ENCODE assay signal across 8 cellular contexts in genomic region chr15:28125673-28126651, GRCh38. TPM values are rescaled to one million over a fixed set of nuclear protein-coding genes. Genes with fewer than 3 reads are reported as not detected.
DNase-seq lines count a peak whose midpoint lies in the region; ATAC-seq and TF ChIP-seq lines count a peak whose summit lies in the region.

No MANE protein-coding gene starts in this region.

- H2AK5ac ChIP-seq in mesenchymal stem cell (ENCODE audit: low read length, severe bottlenecking) = no peak overlapping the region

- H3K18ac ChIP-seq in mesenchymal stem cell (ENCODE audit: low read depth in 1 of 2, low read length in 2 of 2) = no peak overlapping the region

- peaks cover 64 to 76% of the 10 kb centered on the region in 2 experiments for H3K36me3 ChIP-seq in mesenchymal stem cell (ENCODE audit: control insufficient read depth in 1 of 2, insufficient read depth in 2 of 2, low read depth in 1 of 2, low read length in 2 of 2)

- 71% methylated on average over 16 of the region's 17 CpGs for WGBS in mesenchymal stem cell

- TF ChIP-seq CTCF in GM12874 (IDR thresholded peaks at IDR 0.05; ENCODE audit: insufficient read depth, low read depth, low read length) = 0 out of 2 replicates have a peak, but pooled peaks have one; percentile 39

- H3K14ac ChIP-seq in mesenchymal stem cell (ENCODE audit: low read length in 2 of 2) = no peak overlapping the region

- ATAC-seq in HG03196 (IDR thresholded peaks at IDR 0.05; ENCODE audit: unreplicated experiment) = no peak

- H4K91ac ChIP-seq in mesenchymal stem cell (ENCODE audit: low read length) = no peak overlapping the region

- H2BK5ac ChIP-seq in mesenchymal stem cell (ENCODE audit: low read depth, low read length, poor library complexity, severe bottlenecking) = no peak overlapping the region

- H3K23ac ChIP-seq in mesenchymal stem cell (ENCODE audit: low read length in 2 of 2) = no peak overlapping the region

- no peak overlapping the region for H4K8ac ChIP-seq in mesenchymal stem cell (ENCODE audit: low read length)

- peak; percentile 55 for DNase-seq in AG08395 (ENCODE audit: low spot score)
- DNase-seq in NCI-H2171 treated with DMSO at 0.1 percent for 48 hours (lab: John Stamatoyannopoulos, UW) = peak; percentile 37
- peak; percentile 40 for DNase-seq in cerebellum (ENCODE audit: low spot score)
- peak; percentile 65 for DNase-seq in mesenchymal stem cell
- DNase-seq in foreskin melanocyte = no peak
- DNase-seq in stimulated activated CD4-positive, alpha-beta T cell treated with anti-CD3 and anti-CD28 coated beads, Interleukin-4, amount 100 ng/mL, for 4 hours = no peak

- H3K4me3 ChIP-seq in mesenchymal stem cell (ENCODE audit: insufficient read depth in 1 of 2, low read depth in 1 of 2, low read length in 2 of 2) = no peak overlapping the region

- peaks cover 30% of the 10 kb centered on the region for H3K79me1 ChIP-seq in mesenchymal stem cell (replicated peaks; ENCODE audit: low read length, poor library complexity, severe bottlenecking)

- H2AFZ ChIP-seq in mesenchymal stem cell (ENCODE audit: low read depth, low read length) = no peak overlapping the region

- no peak overlapping the region for H2BK120ac ChIP-seq in mesenchymal stem cell (ENCODE audit: low read depth, low read length)

- H3K9ac ChIP-seq in mesenchymal stem cell (ENCODE audit: low read length) = no peak overlapping the region

- no peak overlapping the region for H3K4me2 ChIP-seq in mesenchymal stem cell (ENCODE audit: low read length, poor library complexity, severe bottlenecking)

- no peak overlapping the region for H2BK12ac ChIP-seq in mesenchymal stem cell (ENCODE audit: low read length in 2 of 2)

- H2BK15ac ChIP-seq in mesenchymal stem cell (ENCODE audit: low read depth, poor library complexity, severe bottlenecking) = no peak overlapping the region

- no peaks in the 10 kb centered on the region for H3K9me3 ChIP-seq in mesenchymal stem cell (ENCODE audit: control insufficient read depth, low read length)

- no peak overlapping the region for H3K4ac ChIP-seq in mesenchymal stem cell (ENCODE audit: low read depth in 1 of 2, low read length in 2 of 2)

- H3K4me1 ChIP-seq in mesenchymal stem cell (ENCODE audit: control insufficient read depth, insufficient read depth, low read depth, low read length) = no peaks in the 10 kb centered on the region

- no peak overlapping the region for H3K27ac ChIP-seq in mesenchymal stem cell (ENCODE audit: low read length, poor library complexity, severe bottlenecking)

- H3K27me3 ChIP-seq in mesenchymal stem cell (ENCODE audit: control insufficient read depth in 1 of 2, insufficient read depth in 1 of 2, low read length in 2 of 2) = no peaks in the 10 kb centered on the region

RNA-seq across cellular contexts. Expression of gene OCA2, which starts 26.8 kb away (rescaled TPM):
- total RNA-seq in cerebellum = 0.73 TPM
- 0.04 TPM for polyA plus RNA-seq in mesenchymal stem cell (2013, experiment 1 of 2)
- 0.07 TPM for polyA plus RNA-seq in mesenchymal stem cell (2013, experiment 2 of 2)

Comparison
In these comparisons a context has a peak if more than half of its experiments do, and no peak if none do; other contexts are left out.
1. DNase-seq: peak in AG08395 (single experiment), NCI-H2171 treated with DMSO at 0.1 percent for 48 hours (single experiment), cerebellum (single experiment) and mesenchymal stem cell (single experiment); none in foreskin melanocyte (single experiment) and stimulated activated CD4-positive, alpha-beta T cell treated with anti-CD3 and anti-CD28 coated beads, Interleukin-4, amount 100 ng/mL, for 4 hours (0 of 2).